In genomic region chr18:58247363-58247834, GRCh38 we compare ENCODE assay signal across 9 cellular contexts.
DNase-seq lines count a peak whose midpoint lies in the region; ATAC-seq lines count a peak whose summit lies in the region.
"Had no signal": no experiment of that assay in that cellular context is flagged by ENCODE, and none has a peak within 500 bp of the region (broad histone marks: within the 10 kb centered on the region; RNA-seq: fewer than 3 reads in every experiment).

No MANE protein-coding gene starts in this region.

- peak overlapping the region; percentile 78 for H3K27ac ChIP-seq in angular gyrus (ENCODE audit: low read depth, low read length)

- DNase-seq in AG20443 (ENCODE audit: low spot score) (peak; percentile 83), left ventricle myocardium superior (peak; percentile 49), nucleus accumbens (lab: John Stamatoyannopoulos, UW) (peak in 40 of 56 donors; percentile 5 to 67 (median 41)), GF-D8 (lab: John Stamatoyannopoulos, UW) (no peak), NCI-H187 (lab: John Stamatoyannopoulos, UW) (no peak)
- DNase-seq in activated CD4-positive, CD25-positive, alpha-beta regulatory T cell treated with anti-CD3 and anti-CD28 coated beads, Interleukin-2, amount 50 U/mL, for 72 hours = no peak
- DNase-seq: NCI-H187 treated with DMSO at 0.1 percent for 48 hours had no signal

- ATAC-seq in left ventricle myocardium superior = peak; percentile 81
- ATAC-seq in GM21423 (IDR thresholded peaks at IDR 0.05; ENCODE audit: unreplicated experiment) = no peak

- intact Hi-C loops in left ventricle myocardium superior (cut with micrococcal nuclease) = no loop called here

Comparison
In these comparisons a context has a peak if more than half of its experiments do, and no peak if none do; other contexts are left out.
1. DNase-seq: peak in AG20443 (single experiment), left ventricle myocardium superior (single experiment) and nucleus accumbens (40 of 56); none in GF-D8 (single experiment), NCI-H187 (0 of 2) and activated CD4-positive, CD25-positive, alpha-beta regulatory T cell treated with anti-CD3 and anti-CD28 coated beads, Interleukin-2, amount 50 U/mL, for 72 hours (single experiment).